30 cellular contexts compared by ENCODE assay signal in genomic region chr17:63490321-63490720, GRCh38. TPM values are rescaled to one million over a fixed set of nuclear protein-coding genes. Genes with fewer than 3 reads are reported as not detected.
A peak's percentile ranks its signal among the peaks of the same experiment; 100 is the strongest.
DNase-seq lines count a peak whose midpoint lies in the region; ATAC-seq and TF ChIP-seq lines count a peak whose summit lies in the region.
"Had no signal": no experiment of that assay in that cellular context is flagged by ENCODE, and none has a peak within 500 bp of the region (broad histone marks: within the 10 kb centered on the region; RNA-seq: fewer than 3 reads in every experiment).

No MANE protein-coding gene starts in this region.

- H3K9me3 ChIP-seq in BE2C = no peaks in the 10 kb centered on the region
- H3K9me3 ChIP-seq in tibial artery = no peaks in the 10 kb centered on the region
- H3K9me3 ChIP-seq: esophagus squamous epithelium, MG63, ovary, Peyer's patch, SK-N-SH, stomach had no signal

- TF ChIP-seq CTCF in BE2C (IDR thresholded peaks at IDR 0.05; ENCODE audit: low read depth, low read length) (peak; percentile 14; the same call in 1 of the 2 replicates), tibial artery (IDR thresholded peaks at IDR 0.05) (no peak)

- no peak overlapping the region for H3K27ac ChIP-seq in tibial artery
- H3K27ac ChIP-seq: esophagus squamous epithelium, ovary, Peyer's patch, stomach had no signal

- no peak overlapping the region for H3K4me3 ChIP-seq in BE2C (ENCODE audit: low read depth, low read length)
- no peak overlapping the region for H3K4me3 ChIP-seq in tibial artery
- H3K4me3 ChIP-seq: esophagus squamous epithelium, MG63, ovary, Peyer's patch, stomach had no signal

- ATAC-seq in HG02970 (IDR thresholded peaks at IDR 0.05; ENCODE audit: low FRiP score, unreplicated experiment) = no peak
- ATAC-seq: activated CD4-positive, alpha-beta T cell treated with anti-CD3 and anti-CD28 coated beads for 36 hours; naive thymus-derived CD4-positive, alpha-beta T cell; T-helper 17 cell had no signal

- H3K36me3 ChIP-seq in BE2C = peaks cover 93% of the 10 kb centered on the region
- peaks cover 0 to 6% (median 0%) of the 10 kb centered on the region in 3 donors for H3K36me3 ChIP-seq in tibial artery
- H3K36me3 ChIP-seq: esophagus squamous epithelium, MG63, ovary, stomach had no signal

- DNase-seq in BE2C (no peak), HT-29 (ENCODE audit: low spot score) (peak; percentile 14), OCI-M1 (lab: John Stamatoyannopoulos, UW) (peak; percentile 7), iPS-NIHi11 (ENCODE audit: low spot score) (peak; percentile 62), cortex of kidney (lab: John Stamatoyannopoulos, UW) (no peak), tibial artery (no peak)
- DNase-seq in activated effector memory CD4-positive, alpha-beta T cell treated with anti-CD3 and anti-CD28 coated beads, Interleukin-2, amount 50 U/mL, for 16 hours = no peak
- DNase-seq: activated CD4-positive, alpha-beta T cell treated with anti-CD3 and anti-CD28 coated beads for 36 hours; activated CD8-positive, alpha-beta memory T cell treated with anti-CD3 and anti-CD28 coated beads for 24 hours; activated effector memory CD4-positive, alpha-beta T cell treated with Interleukin-2 at 50 U/mL for 16 hours; activated naive CD8-positive, alpha-beta T cell treated with anti-CD3 and anti-CD28 coated beads, Interleukin-2, amount 10 ng/mL, durations not matched to agents 7 days and 5 days; central memory CD4-positive, alpha-beta T cell; DMS153; esophagus squamous epithelium; MG63; midbrain; naive thymus-derived CD4-positive, alpha-beta T cell; NCI-H2029 treated with DMSO at 0.1 percent for 48 hours; NCI-H446; ovary; Peyer's patch; small intestine; stimulated activated CD8-positive, alpha-beta memory T cell treated with anti-CD3 and anti-CD28 coated beads, Interleukin-4, amount 100 ng/mL, for 48 hours; stomach; T-helper 17 cell had no signal

- no peaks in the 10 kb centered on the region for H3K4me1 ChIP-seq in BE2C
- no peaks in the 10 kb centered on the region for H3K4me1 ChIP-seq in tibial artery
- H3K4me1 ChIP-seq: esophagus squamous epithelium, Peyer's patch, stomach had no signal

- H3K27me3 ChIP-seq in BE2C = no peaks in the 10 kb centered on the region
- H3K27me3 ChIP-seq in tibial artery = peaks cover 0 to 6% of the 10 kb centered on the region in 2 donors
- H3K27me3 ChIP-seq: MG63, ovary, Peyer's patch, stomach had no signal

- intact Hi-C loops in tibial artery (cut with DNase I; ENCODE audit: low total_unique reads) = no loop called here

RNA-seq across cellular contexts. Expression of gene ACE, which starts 13.5 kb away (rescaled TPM):
- polyA plus RNA-seq in BE2C (2012; ENCODE audit: insufficient read depth, insufficient read length, low read depth) = 138 TPM
- 3.1 TPM in 1 of 2 replicates, not detected in the other for total RNA-seq in HT-29 (2014; rRNA removed; shearing (Covaris generic))
- polyA plus RNA-seq: naive thymus-derived CD4-positive, alpha-beta T cell had no signal

RNA-seq across cellular contexts. Expression of gene KCNH6, which starts 32.8 kb away (rescaled TPM):
- 6.0 TPM for polyA plus RNA-seq in BE2C (2012; ENCODE audit: insufficient read depth, insufficient read length, low read depth)
- total RNA-seq in HT-29 (2014; rRNA removed; shearing (Covaris generic)) = 0.61 TPM in 1 of 2 replicates, not detected in the other
- total RNA-seq: activated CD4-positive, alpha-beta T cell treated with anti-CD3 and anti-CD28 coated beads for 36 hours; activated naive CD8-positive, alpha-beta T cell treated with anti-CD3 and anti-CD28 coated beads, Interleukin-2, amount 10 ng/mL, durations not matched to agents 7 days and 5 days; astrocyte; esophagus squamous epithelium; frontal cortex; naive thymus-derived CD4-positive, alpha-beta T cell; T-helper 17 cell had no signal
- polyA plus RNA-seq: liver; naive thymus-derived CD4-positive, alpha-beta T cell; ovary had no signal

RNA-seq across cellular contexts. Expression of gene CYB561, which starts 44.2 kb away (rescaled TPM):
- polyA plus RNA-seq in BE2C (2012; ENCODE audit: insufficient read depth, insufficient read length, low read depth) = 212 TPM
- 104 and 105 TPM in 2 replicates for total RNA-seq in HT-29 (2014; rRNA removed; shearing (Covaris generic))

RNA-seq across cellular contexts. Expression of gene DCAF7, which starts 60.0 kb away (rescaled TPM):
- 175 TPM for polyA plus RNA-seq in BE2C (2012; ENCODE audit: insufficient read depth, insufficient read length, low read depth)
- total RNA-seq in HT-29 (2014; rRNA removed; shearing (Covaris generic)) = 35.7 and 39.6 TPM in 2 replicates

Comparison
In these comparisons a context has a peak if more than half of its experiments do, and no peak if none do; other contexts are left out.
1. DNase-seq: peak in HT-29 (single experiment), OCI-M1 (single experiment) and iPS-NIHi11 (single experiment); none in BE2C (single experiment), activated effector memory CD4-positive, alpha-beta T cell treated with anti-CD3 and anti-CD28 coated beads, Interleukin-2, amount 50 U/mL, for 16 hours (single experiment), cortex of kidney (single experiment) and tibial artery (0 of 2).